8 cellular contexts compared by ENCODE assay signal in the genomic region with DNA sequence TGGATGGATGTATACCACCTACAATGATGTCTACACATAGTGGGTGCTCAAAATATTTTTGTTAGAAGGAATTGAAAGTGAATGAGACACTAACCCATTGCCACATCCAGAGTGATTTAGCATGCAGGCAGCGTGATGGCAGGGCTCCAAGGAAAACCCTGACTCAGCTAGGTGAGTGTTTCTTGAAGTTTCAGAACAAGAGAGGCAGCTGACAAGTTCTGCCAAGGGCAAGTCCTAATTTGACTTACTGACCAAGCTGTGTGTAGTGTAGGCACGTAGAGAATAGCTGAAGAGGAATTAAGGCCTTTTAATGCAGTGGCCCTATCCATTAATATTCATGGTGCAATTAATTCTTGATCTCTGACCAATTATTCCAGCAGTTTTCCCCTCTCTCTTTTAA.
DNase-seq lines count a peak whose midpoint lies in the region; ATAC-seq lines count a peak whose summit lies in the region.
"Had no signal": no experiment of that assay in that cellular context is flagged by ENCODE, and none has a peak within 500 bp of the region (broad histone marks: within the 10 kb centered on the region; RNA-seq: fewer than 3 reads in every experiment).

No MANE protein-coding gene starts in this region.

- no peak overlapping the region for H2BK5ac ChIP-seq in trophoblast cell (ENCODE audit: low read depth, low read length, poor library complexity)

- no peak overlapping the region for H3K4me3 Mint-ChIP-seq in activated CD8-positive, alpha-beta memory T cell treated with anti-CD3 and anti-CD28 coated beads, Interleukin-2, amount 10 ng/mL, durations not matched to agents 7 days and 5 days

- no peak overlapping the region for H4K12ac ChIP-seq in trophoblast cell (ENCODE audit: low read depth, low read length)

- H2BK120ac ChIP-seq in trophoblast cell (ENCODE audit: insufficient read depth, low read length, poor library complexity), result no peak overlapping the region

- WGBS in trophoblast cell (ENCODE audit: extremely low coverage, insufficient coverage, insufficient read length), result no CpG with 5 or more reads among the region's 2 CpGs

- no peak overlapping the region for H3K4ac ChIP-seq in trophoblast cell (ENCODE audit: low read depth, low read length)

- no peaks in the 10 kb centered on the region for H3K79me2 ChIP-seq in trophoblast cell (ENCODE audit: control insufficient read depth, insufficient read depth, low read length, poor library complexity)

- H3K9me3 Mint-ChIP-seq in activated CD8-positive, alpha-beta memory T cell treated with anti-CD3 and anti-CD28 coated beads, Interleukin-2, amount 10 ng/mL, durations not matched to agents 7 days and 5 days (ENCODE audit: low read depth), result no peaks in the 10 kb centered on the region

- no peaks in the 10 kb centered on the region for H3K36me3 Mint-ChIP-seq in activated CD8-positive, alpha-beta memory T cell treated with anti-CD3 and anti-CD28 coated beads, Interleukin-2, amount 10 ng/mL, durations not matched to agents 7 days and 5 days

- H2BK12ac ChIP-seq in trophoblast cell (ENCODE audit: low read length), result no peak overlapping the region

- H3K36me3 ChIP-seq in trophoblast cell (ENCODE audit: control insufficient read depth in 1 of 2, insufficient read depth in 2 of 2, low read length in 2 of 2), result no peaks in the 10 kb centered on the region

- H3K23ac ChIP-seq in trophoblast cell (ENCODE audit: low read length), result no peak overlapping the region

- DNase-seq in RPMI8226 (peak; percentile 91), trophoblast cell (peak; percentile 36 to 46), NCI-H1417 treated with DMSO at 0.1 percent for 48 hours (lab: John Stamatoyannopoulos, UW) (no peak)
- DNase-seq in activated CD8-positive, alpha-beta memory T cell treated with anti-CD3 and anti-CD28 coated beads, Interleukin-2, amount 10 ng/mL, durations not matched to agents 7 days and 5 days, result no peak
- DNase-seq: NCI-H510A had no signal

- CTCF ChIA-PET in activated CD8-positive, alpha-beta memory T cell treated with anti-CD3 and anti-CD28 coated beads, Interleukin-2, amount 10 ng/mL, durations not matched to agents 7 days and 5 days (lab: Charles Lee), result no interaction called here

- H4K8ac ChIP-seq in trophoblast cell (ENCODE audit: low read depth, low read length), result no peak overlapping the region

- H3K4me1 ChIP-seq in trophoblast cell (ENCODE audit: control insufficient read depth in 1 of 2, insufficient read depth in 2 of 2, low read length in 2 of 2), result no peaks in the 10 kb centered on the region

- H3K4me3 ChIP-seq in trophoblast cell (ENCODE audit: low read depth, low read length), result no peak overlapping the region

- H3K4me2 ChIP-seq in trophoblast cell (ENCODE audit: low read length), result no peak overlapping the region

- ATAC-seq in GM19324 (IDR thresholded peaks at IDR 0.05; ENCODE audit: low FRiP score, unreplicated experiment), result peak; percentile 34
- ATAC-seq in HG02884 (IDR thresholded peaks at IDR 0.05; ENCODE audit: unreplicated experiment), result peak; percentile 41
- ATAC-seq in HG03521 (IDR thresholded peaks at IDR 0.05; ENCODE audit: unreplicated experiment), result no peak
- ATAC-seq in activated CD8-positive, alpha-beta memory T cell treated with anti-CD3 and anti-CD28 coated beads, Interleukin-2, amount 10 ng/mL, durations not matched to agents 7 days and 5 days, result no peak

- no peaks in the 10 kb centered on the region for H3K4me1 Mint-ChIP-seq in activated CD8-positive, alpha-beta memory T cell treated with anti-CD3 and anti-CD28 coated beads, Interleukin-2, amount 10 ng/mL, durations not matched to agents 7 days and 5 days

- H3K27me3 Mint-ChIP-seq in activated CD8-positive, alpha-beta memory T cell treated with anti-CD3 and anti-CD28 coated beads, Interleukin-2, amount 10 ng/mL, durations not matched to agents 7 days and 5 days, result peaks cover 4% of the 10 kb centered on the region

- no peaks in the 10 kb centered on the region for H3K9me3 ChIP-seq in trophoblast cell (ENCODE audit: insufficient read depth, low read depth, low read length)

- H2AK5ac ChIP-seq in trophoblast cell (ENCODE audit: low read length), result no peak overlapping the region

- no peak overlapping the region for H3K27ac Mint-ChIP-seq in activated CD8-positive, alpha-beta memory T cell treated with anti-CD3 and anti-CD28 coated beads, Interleukin-2, amount 10 ng/mL, durations not matched to agents 7 days and 5 days

- H3K14ac ChIP-seq in trophoblast cell (ENCODE audit: low read length), result no peak overlapping the region

- H3K9ac ChIP-seq in trophoblast cell (ENCODE audit: low read length), result no peak overlapping the region

- H3K79me1 ChIP-seq in trophoblast cell (ENCODE audit: low read length), result no peaks in the 10 kb centered on the region

- H3K27me3 ChIP-seq in trophoblast cell (ENCODE audit: insufficient read depth, low read length), result no peaks in the 10 kb centered on the region

- no peak overlapping the region for H2AFZ ChIP-seq in trophoblast cell (ENCODE audit: insufficient read depth, low read length, poor library complexity)

- no peak overlapping the region for H3K27ac ChIP-seq in trophoblast cell (ENCODE audit: low read depth, low read length)

- H4K91ac ChIP-seq in trophoblast cell (ENCODE audit: low read depth, low read length), result no peak overlapping the region

- no peak overlapping the region for H3K18ac ChIP-seq in trophoblast cell (ENCODE audit: low read length)

Comparison
In these comparisons a context has a peak if more than half of its experiments do, and no peak if none do; other contexts are left out.
1. ATAC-seq: peak in GM19324 (single experiment) and HG02884 (single experiment); none in HG03521 (single experiment) and activated CD8-positive, alpha-beta memory T cell treated with anti-CD3 and anti-CD28 coated beads, Interleukin-2, amount 10 ng/mL, durations not matched to agents 7 days and 5 days (single experiment).
2. DNase-seq: peak in RPMI8226 (single experiment) and trophoblast cell (2 of 2); none in NCI-H1417 treated with DMSO at 0.1 percent for 48 hours (single experiment) and activated CD8-positive, alpha-beta memory T cell treated with anti-CD3 and anti-CD28 coated beads, Interleukin-2, amount 10 ng/mL, durations not matched to agents 7 days and 5 days (single experiment).